ENCODE assay signal across 7 cellular contexts in genomic region chr6:136926383-136926782, GRCh38. TPM values are rescaled to one million over a fixed set of nuclear protein-coding genes. Genes with fewer than 3 reads are reported as not detected.
"Had no signal": no experiment of that assay in that cellular context is flagged by ENCODE, and none has a peak within 500 bp of the region (broad histone marks: within the 10 kb centered on the region; RNA-seq: fewer than 3 reads in every experiment).

No MANE protein-coding gene starts in this region.

- H3K27ac ChIP-seq: HL-60 had no signal

- H3K4me3 ChIP-seq: K562 had no signal

- DNase-seq: IMR-90, KBM-7, KG1 had no signal

RNA-seq across cellular contexts. Expression of gene SLC35D3, which starts 4.3 kb away (rescaled TPM):
- total RNA-seq: HepG2, HT1080, IMR-90, K562 had no signal
